Comparison of ENCODE assay signal across 26 cellular contexts in the genomic region with DNA sequence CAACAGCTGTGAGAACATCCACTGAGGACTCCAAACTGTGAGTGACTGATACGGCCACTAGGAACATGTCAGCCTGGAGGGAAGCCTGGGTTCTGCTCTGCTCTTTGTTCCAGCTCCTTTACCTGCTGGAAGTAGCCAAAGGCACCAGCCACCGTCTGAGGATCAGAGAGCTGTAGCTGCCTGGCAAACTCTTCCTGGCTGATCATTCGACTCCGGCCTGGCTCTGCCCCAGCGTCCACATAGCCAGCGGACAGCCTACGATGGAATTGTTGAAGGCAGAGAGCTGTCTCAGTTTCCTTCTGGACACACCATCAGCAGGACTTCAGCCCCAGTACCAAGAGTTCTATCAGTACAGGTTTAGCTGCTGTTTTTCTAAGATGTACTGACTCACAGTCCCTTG. TPM values are rescaled to one million over a fixed set of nuclear protein-coding genes. Genes with fewer than 3 reads are reported as not detected.
DNase-seq lines count a peak whose midpoint lies in the region; ATAC-seq and TF ChIP-seq lines count a peak whose summit lies in the region.
"Had no signal": no experiment of that assay in that cellular context is flagged by ENCODE, and none has a peak within 500 bp of the region (broad histone marks: within the 10 kb centered on the region; RNA-seq: fewer than 3 reads in every experiment).

No MANE protein-coding gene starts in this region.

- BruUV-seq in PC-9 (replicated peaks; lab: Mats Ljungman, UMichigan), result no TSS peak

- H3K4me3 ChIP-seq in PC-9, result no peak overlapping the region
- no peak overlapping the region for H3K4me3 ChIP-seq in vagina
- H3K4me3 ChIP-seq: A549, GM23338, SK-N-MC had no signal

- H3K9me3 ChIP-seq in PC-9 (ENCODE audit: insufficient read depth, low read depth) (no peaks in the 10 kb centered on the region), vagina (no peaks in the 10 kb centered on the region)
- H3K9me3 ChIP-seq: A549 had no signal

- peaks cover 15% of the 10 kb centered on the region for H3K79me2 ChIP-seq in PC-9 (ENCODE audit: low read depth)

- no peak overlapping the region for H3K4me3 Mint-ChIP-seq in activated T-helper 17 cell treated with anti-CD3 and anti-CD28 coated beads, Interleukin-2, amount 50 U/mL, for 72 hours
- H3K4me3 Mint-ChIP-seq in nephron progenitor cell (no peak overlapping the region), type B pancreatic cell (no peak overlapping the region)
- H3K4me3 Mint-ChIP-seq: B cell, CD14-positive monocyte, GM23338 had no signal

- H3K4me2 ChIP-seq in PC-9, result peak overlapping the region; percentile 37; the same call in 1 of the 2 replicates
- H3K4me2 ChIP-seq: A549, GM23338 had no signal

- no peak for TF ChIP-seq POLR2A in vagina (IDR thresholded peaks at IDR 0.05)

- H3K4me1 ChIP-seq in PC-9 (replicated peaks; ENCODE audit: insufficient read depth), result peaks cover 55% of the 10 kb centered on the region
- peaks cover 22% of the 10 kb centered on the region for H3K4me1 ChIP-seq in vagina

- no peaks in the 10 kb centered on the region for H3K27me3 ChIP-seq in PC-9 (ENCODE audit: insufficient read depth, low read depth)
- H3K27me3 ChIP-seq in vagina, result no peaks in the 10 kb centered on the region

- H3K36me3 Mint-ChIP-seq in activated T-helper 17 cell treated with anti-CD3 and anti-CD28 coated beads, Interleukin-2, amount 50 U/mL, for 72 hours (ENCODE audit: low read depth), result peaks cover 86% of the 10 kb centered on the region
- peaks cover 37% of the 10 kb centered on the region for H3K36me3 Mint-ChIP-seq in nephron progenitor cell (ENCODE audit: low read depth)
- peaks cover 25% of the 10 kb centered on the region for H3K36me3 Mint-ChIP-seq in type B pancreatic cell

- TF ChIP-seq CTCF in PC-9 (conservative IDR thresholded peaks at IDR 0.05), result no peak
- TF ChIP-seq CTCF in nephron progenitor cell (IDR thresholded peaks at IDR 0.05), result no peak
- TF ChIP-seq CTCF in type B pancreatic cell (conservative IDR thresholded peaks at IDR 0.05), result no peak
- no peak for TF ChIP-seq CTCF in vagina (IDR thresholded peaks at IDR 0.05)

- CTCF ChIA-PET in PC-9 (lab: Charles Lee), result no interaction called here

- H3K9me3 Mint-ChIP-seq in activated T-helper 17 cell treated with anti-CD3 and anti-CD28 coated beads, Interleukin-2, amount 50 U/mL, for 72 hours, result no peaks in the 10 kb centered on the region
- H3K9me3 Mint-ChIP-seq in nephron progenitor cell (no peaks in the 10 kb centered on the region), type B pancreatic cell (no peaks in the 10 kb centered on the region)
- H3K9me3 Mint-ChIP-seq: CD14-positive monocyte, GM23338 had no signal

- H2AFZ ChIP-seq in PC-9, result no peak overlapping the region
- H2AFZ ChIP-seq: GM23338 had no signal

- peaks cover 22% of the 10 kb centered on the region for H3K4me1 Mint-ChIP-seq in activated T-helper 17 cell treated with anti-CD3 and anti-CD28 coated beads, Interleukin-2, amount 50 U/mL, for 72 hours
- peaks cover 24% of the 10 kb centered on the region for H3K4me1 Mint-ChIP-seq in nephron progenitor cell
- H3K4me1 Mint-ChIP-seq in type B pancreatic cell (ENCODE audit: unreplicated experiment), result peaks cover 28% of the 10 kb centered on the region

- peaks cover 23% of the 10 kb centered on the region for H3F3A ChIP-seq in PC-9 (ENCODE audit: insufficient read depth, low read depth)

- H3K27ac ChIP-seq in PC-9 (peak overlapping the region; percentile 22; the same call in 1 of the 2 replicates), vagina (no peak overlapping the region)
- H3K27ac ChIP-seq: A549, SK-N-MC had no signal

- H4K20me1 ChIP-seq in PC-9 (ENCODE audit: insufficient read depth), result no peaks in the 10 kb centered on the region

- DNase-seq in PC-9 (no peak), nephron progenitor cell (no peak), type B pancreatic cell (ENCODE audit: extremely low spot score, unreplicated experiment) (no peak), T-helper 2 cell (no peak), vagina (ENCODE audit: extremely low spot score in 2 of 2) (no peak)
- DNase-seq: DMS53, GDM1, HCEC 1CT, IMR-90, NCI-H1417, NCI-H1694 treated with DMSO at 0.1 percent for 48 hours, NCI-H2081 treated with DMSO at 0.1 percent for 48 hours, NCI-H2171 treated with DMSO at 0.1 percent for 48 hours, NCI-H446, NCI-H526, OCI-M1, RPMI8226, SHP77 treated with DMSO at 0.1 percent for 48 hours had no signal

- no peak for ATAC-seq in activated T-helper 17 cell treated with anti-CD3 and anti-CD28 coated beads, Interleukin-2, amount 50 U/mL, for 72 hours (replicated peaks)
- no peak for ATAC-seq in HG03108 (IDR thresholded peaks at IDR 0.05; ENCODE audit: unreplicated experiment)
- ATAC-seq: A549, GM23338 had no signal

- intact Hi-C loops in PC-9 (cut with micrococcal nuclease; ENCODE audit: unreplicated experiment) (loop anchor here (10.0 kb wide), 1 partner anchor 136 kb away; the partner anchor contains the start of gene EMC4), vagina (cut with DNase I) (loop anchor here (10.0 kb wide), 1 partner anchor 116 kb away; no protein-coding TSS in a partner anchor)

- H3K27ac Mint-ChIP-seq in activated T-helper 17 cell treated with anti-CD3 and anti-CD28 coated beads, Interleukin-2, amount 50 U/mL, for 72 hours, result peak overlapping the region; percentile 32
- H3K27ac Mint-ChIP-seq in nephron progenitor cell, result peak overlapping the region; percentile 64
- H3K27ac Mint-ChIP-seq in type B pancreatic cell, result peak overlapping the region; percentile 93
- H3K27ac Mint-ChIP-seq: B cell, GM23338 had no signal

- H3K36me3 ChIP-seq in PC-9 (ENCODE audit: low read depth) (0 out of 2 replicates have a peak, but pooled peaks cover 3% of the 10 kb centered on the region), vagina (peaks cover 0 to 19% of the 10 kb centered on the region in 2 donors)

- H3K27me3 Mint-ChIP-seq in activated T-helper 17 cell treated with anti-CD3 and anti-CD28 coated beads, Interleukin-2, amount 50 U/mL, for 72 hours, result no peaks in the 10 kb centered on the region
- H3K27me3 Mint-ChIP-seq in nephron progenitor cell (ENCODE audit: low read depth, poor library complexity) (peaks cover 3% of the 10 kb centered on the region), type B pancreatic cell (no peaks in the 10 kb centered on the region)
- H3K27me3 Mint-ChIP-seq: B cell had no signal

- POLR2A ChIA-PET in PC-9 (lab: Charles Lee; ENCODE audit: unreplicated experiment), result no interaction called here

- no peaks in the 10 kb centered on the region for H3K9me2 ChIP-seq in PC-9 (ENCODE audit: insufficient read depth)

RNA-seq across cellular contexts. Expression of gene LPCAT4, which starts 5.7 kb away (rescaled TPM):
- total RNA-seq in PC-9 (2021) (46.8 and 67.0 TPM in 2 replicates), type B pancreatic cell (ENCODE audit: low replicate concordance) (87.5 and 90.6 TPM in 2 replicates), vagina (47.4 TPM)
- 10 to 100 TPM; 73.8 to 95.0 TPM for total RNA-seq in activated T-helper 17 cell treated with anti-CD3 and anti-CD28 coated beads, Interleukin-2, amount 50 U/mL, for 72 hours

RNA-seq across cellular contexts. Expression of gene NUTM1, which starts 18.2 kb away (rescaled TPM):
- total RNA-seq in PC-9 (2021) (not detected in 2 replicates), type B pancreatic cell (ENCODE audit: low replicate concordance) (not detected in 2 replicates), vagina (not detected)
- total RNA-seq in activated T-helper 17 cell treated with anti-CD3 and anti-CD28 coated beads, Interleukin-2, amount 50 U/mL, for 72 hours, result not detected
- total RNA-seq: B cell, IMR-90, M059J had no signal

RNA-seq across cellular contexts. Expression of gene NOP10, which starts 18.3 kb away (rescaled TPM):
- 109 and 162 TPM in 2 replicates for total RNA-seq in PC-9 (2021)
- 100 to 1,000 TPM; 150 to 210 TPM for total RNA-seq in activated T-helper 17 cell treated with anti-CD3 and anti-CD28 coated beads, Interleukin-2, amount 50 U/mL, for 72 hours
- 143 and 157 TPM in 2 replicates for total RNA-seq in type B pancreatic cell (ENCODE audit: low replicate concordance)
- 150 TPM for total RNA-seq in vagina

RNA-seq across cellular contexts. Expression of gene SLC12A6, which starts 23.7 kb away (rescaled TPM):
- total RNA-seq in PC-9 (2021) (27.5 and 28.3 TPM in 2 replicates), type B pancreatic cell (ENCODE audit: low replicate concordance) (14.5 and 15.0 TPM in 2 replicates), vagina (73.4 TPM)
- total RNA-seq in activated T-helper 17 cell treated with anti-CD3 and anti-CD28 coated beads, Interleukin-2, amount 50 U/mL, for 72 hours, result 10 to 100 TPM; 25.2 to 33.6 TPM

Comparison
In these comparisons a context has a peak if more than half of its experiments do, and no peak if none do; other contexts are left out.
1. H3K27ac Mint-ChIP-seq: peak in every context shown above with its lines; median percentile 93 in type B pancreatic cell; 64 in nephron progenitor cell; 32 in activated T-helper 17 cell treated with anti-CD3 and anti-CD28 coated beads, Interleukin-2, amount 50 U/mL, for 72 hours.